Comparison of ENCODE assay signal across 8 cellular contexts in the genomic region with DNA sequence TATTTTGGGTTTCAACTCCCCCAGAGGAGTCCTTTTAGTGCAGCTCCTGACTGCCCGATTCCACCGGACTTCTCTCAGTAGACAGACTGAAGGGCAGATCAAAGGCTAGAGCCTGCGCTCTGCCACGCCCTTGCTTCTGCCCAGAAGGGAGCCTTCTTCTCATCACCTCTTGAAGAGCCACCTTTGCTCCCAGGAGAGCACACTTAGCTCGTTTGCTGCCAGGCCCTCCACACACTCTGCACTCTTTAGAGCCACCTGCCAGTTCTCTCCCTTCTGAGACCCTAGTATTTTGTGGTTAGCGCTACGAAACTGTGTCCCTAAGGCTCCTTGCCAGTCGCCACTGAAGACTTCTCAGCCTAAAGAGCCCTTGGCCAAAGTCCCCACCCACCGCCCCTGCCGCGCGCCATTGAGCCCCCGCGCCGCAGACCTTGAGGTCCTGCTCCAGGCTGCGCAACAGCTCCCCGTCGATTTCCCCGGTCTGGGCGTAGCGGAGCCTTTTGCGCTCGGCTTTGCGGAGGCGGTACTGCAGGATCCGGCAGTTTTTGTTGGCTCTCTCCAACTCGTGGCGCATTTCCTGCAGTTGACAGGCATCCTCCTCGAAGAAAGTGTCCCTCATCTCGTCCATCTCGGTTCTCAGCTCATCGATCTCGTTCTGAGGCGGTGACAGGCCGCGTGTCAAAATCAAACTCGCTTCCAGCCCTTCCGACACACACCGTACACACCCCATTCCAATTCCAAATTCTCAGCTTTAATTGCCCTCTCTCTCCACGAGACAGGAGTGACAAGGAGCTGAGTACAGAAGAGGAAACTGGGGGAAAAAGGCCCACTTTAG. TPM values are rescaled to one million over a fixed set of nuclear protein-coding genes. Genes with fewer than 3 reads are reported as not detected.
DNase-seq lines count a peak whose midpoint lies in the region; ATAC-seq and TF ChIP-seq lines count a peak whose summit lies in the region.

No MANE protein-coding gene starts in this region.

- POLR2A ChIA-PET in activated CD4-positive, alpha-beta memory T cell treated with anti-CD3 and anti-CD28 coated beads, Interleukin-2, amount 10 ng/mL, durations not matched to agents 7 days and 5 days (lab: Charles Lee), result interaction anchor here (0.9 to 6.1 kb wide), 9 partner anchors 12 to 387 kb away, joined by 3 to 69 read pairs (median 11); partner anchors contain the start of genes ECHDC1, RNF146 and THEMIS

- H3K36me3 ChIP-seq in mucosa of stomach (ENCODE audit: control insufficient read depth, insufficient read depth, low read length), result no peaks in the 10 kb centered on the region

- H3K9ac ChIP-seq in mucosa of stomach (ENCODE audit: low read length), result peak overlapping the region; percentile 56

- H3K27ac Mint-ChIP-seq in activated CD4-positive, alpha-beta memory T cell treated with anti-CD3 and anti-CD28 coated beads, Interleukin-2, amount 10 ng/mL, durations not matched to agents 7 days and 5 days, result peak overlapping the region; percentile 79
- peak overlapping the region; percentile 54 for H3K27ac Mint-ChIP-seq in endothelial cell (ENCODE audit: unreplicated experiment)

- DNase-seq in DMS153 (lab: John Stamatoyannopoulos, UW) (peak; percentile 5), DMS153 treated with DMSO at 0.1 percent for 48 hours (lab: John Stamatoyannopoulos, UW; ENCODE audit: unreplicated experiment) (no peak), endothelial cell (ENCODE audit: low spot score) (peak; percentile 55), stromal cell of bone marrow (ENCODE audit: low read depth) (peak; percentile 23), OCI-M2 (lab: John Stamatoyannopoulos, UW; ENCODE audit: unreplicated experiment) (no peak)
- peak; percentile 75 for DNase-seq in activated CD4-positive, alpha-beta memory T cell treated with anti-CD3 and anti-CD28 coated beads, Interleukin-2, amount 10 ng/mL, durations not matched to agents 7 days and 5 days

- TF ChIP-seq CTCF in endothelial cell (IDR thresholded peaks at IDR 0.05; ENCODE audit: unreplicated experiment), result no peak

- peaks cover 2% of the 10 kb centered on the region for H3K27me3 Mint-ChIP-seq in activated CD4-positive, alpha-beta memory T cell treated with anti-CD3 and anti-CD28 coated beads, Interleukin-2, amount 10 ng/mL, durations not matched to agents 7 days and 5 days
- H3K27me3 Mint-ChIP-seq in endothelial cell (ENCODE audit: unreplicated experiment), result peaks cover 4% of the 10 kb centered on the region

- no peaks in the 10 kb centered on the region for H3K9me3 ChIP-seq in mucosa of stomach (ENCODE audit: control insufficient read depth, low read length)

- peak overlapping the region; percentile 32 for H3K4me3 ChIP-seq in mucosa of stomach (ENCODE audit: low read length)

- H3K36me3 Mint-ChIP-seq in activated CD4-positive, alpha-beta memory T cell treated with anti-CD3 and anti-CD28 coated beads, Interleukin-2, amount 10 ng/mL, durations not matched to agents 7 days and 5 days (ENCODE audit: low read depth), result peaks cover 32% of the 10 kb centered on the region
- peaks cover 7% of the 10 kb centered on the region for H3K36me3 Mint-ChIP-seq in endothelial cell (ENCODE audit: low read depth, unreplicated experiment)

- H3K9me3 Mint-ChIP-seq in activated CD4-positive, alpha-beta memory T cell treated with anti-CD3 and anti-CD28 coated beads, Interleukin-2, amount 10 ng/mL, durations not matched to agents 7 days and 5 days, result no peaks in the 10 kb centered on the region
- H3K9me3 Mint-ChIP-seq in endothelial cell (ENCODE audit: unreplicated experiment), result no peaks in the 10 kb centered on the region

- no peak for ATAC-seq in HG03175 (IDR thresholded peaks at IDR 0.05; ENCODE audit: unreplicated experiment)

- CTCF ChIA-PET in activated CD4-positive, alpha-beta memory T cell treated with anti-CD3 and anti-CD28 coated beads, Interleukin-2, amount 10 ng/mL, durations not matched to agents 7 days and 5 days (lab: Charles Lee), result interaction anchor here (1.0 to 8.8 kb wide), 16 partner anchors 12 to 248 kb away, joined by 3 to 128 read pairs (median 11); partner anchors contain the start of gene RNF146

- peaks cover 19% of the 10 kb centered on the region for H3K4me1 ChIP-seq in mucosa of stomach (ENCODE audit: control insufficient read depth, insufficient read depth, low read length)

- H3K4me1 Mint-ChIP-seq in activated CD4-positive, alpha-beta memory T cell treated with anti-CD3 and anti-CD28 coated beads, Interleukin-2, amount 10 ng/mL, durations not matched to agents 7 days and 5 days, result peaks cover 50% of the 10 kb centered on the region
- H3K4me1 Mint-ChIP-seq in endothelial cell (ENCODE audit: unreplicated experiment), result peaks cover 36% of the 10 kb centered on the region

- H3K27me3 ChIP-seq in mucosa of stomach (ENCODE audit: control insufficient read depth, insufficient read depth, low read length), result peaks cover 46% of the 10 kb centered on the region

- H3K4me3 Mint-ChIP-seq in activated CD4-positive, alpha-beta memory T cell treated with anti-CD3 and anti-CD28 coated beads, Interleukin-2, amount 10 ng/mL, durations not matched to agents 7 days and 5 days, result peak overlapping the region; percentile 85
- H3K4me3 Mint-ChIP-seq in endothelial cell (ENCODE audit: unreplicated experiment), result peak overlapping the region; percentile 91

RNA-seq across cellular contexts. Expression of gene KIAA0408, which starts 55.4 kb away (rescaled TPM):
- total RNA-seq in activated CD4-positive, alpha-beta memory T cell treated with anti-CD3 and anti-CD28 coated beads, Interleukin-2, amount 10 ng/mL, durations not matched to agents 7 days and 5 days, result 10 to 100 TPM; 11.6 to 12.2 TPM
- total RNA-seq in endothelial cell (ENCODE audit: unreplicated experiment), result 6.4 TPM

Comparison
In these comparisons a context has a peak if more than half of its experiments do, and no peak if none do; other contexts are left out.
1. DNase-seq: peak in DMS153 (single experiment), activated CD4-positive, alpha-beta memory T cell treated with anti-CD3 and anti-CD28 coated beads, Interleukin-2, amount 10 ng/mL, durations not matched to agents 7 days and 5 days (single experiment), endothelial cell (single experiment) and stromal cell of bone marrow (single experiment); none in DMS153 treated with DMSO at 0.1 percent for 48 hours (single experiment) and OCI-M2 (single experiment).